Comparison of ENCODE assay signal across 18 cellular contexts in genomic region chr22:26952004-26952403, GRCh38.
"Had no signal": no experiment of that assay in that cellular context is flagged by ENCODE, and none has a peak within 500 bp of the region (broad histone marks: within the 10 kb centered on the region; RNA-seq: fewer than 3 reads in every experiment).

No MANE protein-coding gene starts in this region.

- DNase-seq: IMR-90; Kasumi-1; MM.1S; NCI-H1436; NCI-H187; NCI-H2029; NCI-H2171 treated with DMSO at 0.1 percent for 48 hours; NCI-H345; NCI-H446 treated with DMSO at 0.1 percent for 48 hours; NCI-H510A treated with DMSO at 0.1 percent for 48 hours; NCI-H526; NCI-H82; NK-92 treated with Interleukin-12 subunit alpha and Interleukin-12 subunit beta, amount 100 ng/mL, for 24 hours; PC-3; SHP77 had no signal

- H3K27ac ChIP-seq: KMS-11, RWPE1 had no signal

- ATAC-seq: Panc1, PC-3 had no signal

- H3K9ac ChIP-seq: KMS-11 had no signal

- H3K4me2 ChIP-seq: KMS-11 had no signal
